In the genomic region with DNA sequence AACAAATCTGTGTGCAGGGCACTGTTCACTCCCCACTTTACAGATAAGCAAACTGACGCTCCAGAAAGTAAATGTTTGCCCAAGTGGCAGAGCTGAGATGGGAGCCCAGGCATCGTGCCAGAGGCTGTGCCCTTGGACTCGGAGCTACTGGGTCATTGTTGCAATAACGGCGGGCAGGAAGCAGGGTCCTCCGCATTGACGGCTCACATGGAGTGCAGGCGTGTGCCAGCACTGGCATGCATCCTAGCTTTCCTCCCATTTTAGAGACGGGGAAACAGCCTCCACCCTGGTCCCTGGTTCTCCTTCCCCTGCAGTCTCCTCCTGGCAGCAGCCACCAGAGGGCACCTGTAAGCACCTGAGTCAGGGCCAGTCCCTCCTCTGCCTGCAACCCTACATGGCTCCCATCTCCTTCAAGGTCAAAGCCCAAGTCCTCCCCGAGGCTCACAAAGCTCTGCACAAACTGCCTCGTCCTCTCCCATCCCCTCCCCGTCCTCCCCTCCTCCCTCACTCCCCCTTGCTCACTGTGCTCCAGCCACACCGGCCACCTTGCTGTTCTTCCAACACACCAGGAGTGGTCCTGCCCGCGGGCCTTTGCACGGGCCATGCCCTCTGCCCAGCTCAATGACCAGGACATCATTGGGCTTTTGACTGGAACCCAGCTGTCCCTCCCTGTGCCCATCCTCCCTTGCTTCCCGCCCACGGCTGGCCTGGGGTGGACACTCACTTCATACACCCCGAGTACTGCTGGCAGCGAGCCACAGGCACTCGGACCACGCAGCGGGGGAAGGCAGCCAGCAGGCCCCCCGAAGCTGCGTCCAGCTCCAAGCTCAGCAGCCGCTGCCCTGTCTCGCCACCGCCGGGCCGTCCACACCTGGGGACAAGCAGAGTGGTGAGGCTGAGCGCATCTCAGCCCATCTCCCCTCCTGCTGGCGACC, we compare ENCODE assay signal across 10 cellular contexts. TPM values are rescaled to one million over a fixed set of nuclear protein-coding genes. Genes with fewer than 3 reads are reported as not detected.
DNase-seq lines count a peak whose midpoint lies in the region; ATAC-seq, FAIRE-seq and TF ChIP-seq lines count a peak whose summit lies in the region.
"Had no signal": no experiment of that assay in that cellular context is flagged by ENCODE, and none has a peak within 500 bp of the region (broad histone marks: within the 10 kb centered on the region; RNA-seq: fewer than 3 reads in every experiment).

No MANE protein-coding gene starts in this region.

- no TSS peak for BruUV-seq in A673 (replicated peaks; lab: Mats Ljungman, UMichigan)

- H3K27me3 ChIP-seq in A673 (replicated peaks; ENCODE audit: insufficient read depth, low read depth, low read length, poor library complexity) (no peaks in the 10 kb centered on the region), RWPE2 (ENCODE audit: insufficient read depth, poor library complexity, severe bottlenecking) (no peaks in the 10 kb centered on the region), cardiac muscle cell (no peaks in the 10 kb centered on the region)

- H3K36me3 ChIP-seq in A673 (ENCODE audit: insufficient read depth, low read length, poor library complexity, severe bottlenecking), result no peaks in the 10 kb centered on the region
- H3K36me3 ChIP-seq in RWPE2 (ENCODE audit: low read depth), result no peaks in the 10 kb centered on the region
- peaks cover 23% of the 10 kb centered on the region for H3K36me3 ChIP-seq in cardiac muscle cell
- H3K36me3 ChIP-seq: tibial nerve had no signal

- CTCF ChIA-PET in A673 (lab: Charles Lee), result no interaction called here

- no peak for DNase-seq in A673 (ENCODE audit: low spot score)
- no peak for DNase-seq in RWPE2 (ENCODE audit: low spot score)
- DNase-seq in cardiac muscle cell (ENCODE audit: low read depth in 1 of 2, low spot score in 1 of 2), result peak in 1 of 2 donors; percentile 23
- DNase-seq in HK-2 (ENCODE audit: unreplicated experiment), result no peak
- DNase-seq in frontal cortex (ENCODE audit: low spot score in 2 of 2), result no peak

- H3K4me1 ChIP-seq in A673 (ENCODE audit: insufficient read depth, low read length, poor library complexity, severe bottlenecking), result no peaks in the 10 kb centered on the region
- no peaks in the 10 kb centered on the region for H3K4me1 ChIP-seq in RWPE2 (ENCODE audit: insufficient read depth, poor library complexity, severe bottlenecking)
- H3K4me1 ChIP-seq in cardiac muscle cell (ENCODE audit: low read depth), result no peaks in the 10 kb centered on the region

- H3K27ac ChIP-seq in A673 (ENCODE audit: low read depth, low read length, poor library complexity, severe bottlenecking), result no peak overlapping the region
- no peak overlapping the region for H3K27ac ChIP-seq in RWPE2 (ENCODE audit: poor library complexity, severe bottlenecking)
- H3K27ac ChIP-seq in cardiac muscle cell, result no peak overlapping the region
- H3K27ac ChIP-seq: tibial nerve had no signal

- H3K9me3 ChIP-seq in A673 (ENCODE audit: low read depth, low read length, poor library complexity, severe bottlenecking) (no peaks in the 10 kb centered on the region), RWPE2 (ENCODE audit: severe bottlenecking) (no peaks in the 10 kb centered on the region), cardiac muscle cell (ENCODE audit: low read depth) (no peaks in the 10 kb centered on the region)
- H3K9me3 ChIP-seq: tibial nerve had no signal

- no peak overlapping the region for H3K4me3 ChIP-seq in A673 (ENCODE audit: low read depth, low read length, poor library complexity, severe bottlenecking)
- no peak overlapping the region for H3K4me3 ChIP-seq in RWPE2 (ENCODE audit: severe bottlenecking)
- no peak overlapping the region for H3K4me3 ChIP-seq in cardiac muscle cell
- H3K4me3 ChIP-seq: tibial nerve had no signal

- TF ChIP-seq CTCF in A673 (conservative IDR thresholded peaks at IDR 0.05; ENCODE audit: low read depth, low read length) (peak; percentile 44), GM12873 (IDR thresholded peaks at IDR 0.05; ENCODE audit: insufficient read depth, low read depth, low read length, missing control alignments) (peak; percentile 63), RWPE2 (IDR thresholded peaks at IDR 0.05; ENCODE audit: poor library complexity, severe bottlenecking) (peak; percentile 34), cardiac muscle cell (IDR thresholded peaks at IDR 0.05; ENCODE audit: low read depth, low read length) (peak; percentile 27)

- FAIRE-seq in frontal cortex (lab: Jason Lieb, UNC), result no peak

- POLR2A ChIA-PET in A673 (lab: Charles Lee; ENCODE audit: low non-redundant PET), result interaction anchor here (0.6 kb wide), 1 partner anchor 12 kb away, joined by 3 read pairs; a partner anchor contains a TSS

- intact Hi-C loops in A673 (cut with micrococcal nuclease; ENCODE audit: unreplicated experiment), result no loop called here

- ATAC-seq in RWPE2 (ENCODE audit: low read depth), result no peak
- no peak for ATAC-seq in GM18498 (IDR thresholded peaks at IDR 0.05; ENCODE audit: unreplicated experiment)
- ATAC-seq in GM18517 (IDR thresholded peaks at IDR 0.05; ENCODE audit: unreplicated experiment), result no peak

RNA-seq across cellular contexts. Expression of a gene that starts 7.7 kb away (rescaled TPM):
- 0.20 TPM in 1 of 2 replicates, not detected in the other for total RNA-seq in A673 (2021)
- 0.49 and 0.66 TPM in 2 replicates for total RNA-seq in cardiac muscle cell
- 0.54 and 0.68 TPM in 2 replicates for polyA plus RNA-seq in cardiac muscle cell
- under 0.01 TPM for total RNA-seq in frontal cortex

RNA-seq across cellular contexts. Expression of a gene that starts 11.9 kb away (rescaled TPM):
- total RNA-seq in A673 (2021) (9.2 and 12.2 TPM in 2 replicates), cardiac muscle cell (74.8 and 130 TPM in 2 replicates), frontal cortex (33.0 TPM)
- polyA plus RNA-seq in cardiac muscle cell, result 10.5 and 23.0 TPM in 2 replicates
- total RNA-seq: T-helper 2 cell treated with Interferon-gamma antibody and Interleukin-4, amounts not matched to agents 100 ng/mL and 5 ng/mL, for 36 hours had no signal

RNA-seq across cellular contexts. Expression of a gene that starts 12.5 kb away (rescaled TPM):
- total RNA-seq in A673 (2021) (3.0 and 6.8 TPM in 2 replicates), cardiac muscle cell (4.5 and 10.1 TPM in 2 replicates), frontal cortex (0.82 TPM)
- polyA plus RNA-seq in cardiac muscle cell, result 8.7 and 10.8 TPM in 2 replicates
- total RNA-seq: T-helper 2 cell treated with Interferon-gamma antibody and Interleukin-4, amounts not matched to agents 100 ng/mL and 5 ng/mL, for 36 hours had no signal

RNA-seq across cellular contexts. Expression of a gene that starts 29.3 kb away (rescaled TPM):
- total RNA-seq in A673 (2021) (1.0 and 1.3 TPM in 2 replicates), cardiac muscle cell (0.07 and 0.42 TPM in 2 replicates), frontal cortex (under 0.01 TPM)
- 0.54 and 0.81 TPM in 2 replicates for polyA plus RNA-seq in cardiac muscle cell
- total RNA-seq: T-helper 2 cell treated with Interferon-gamma antibody and Interleukin-4, amounts not matched to agents 100 ng/mL and 5 ng/mL, for 36 hours had no signal
